Comparison of ENCODE assay signal across 7 cellular contexts in genomic region chr12:74145328-74145727, GRCh38.
"Had no signal": no experiment of that assay in that cellular context is flagged by ENCODE, and none has a peak within 500 bp of the region (broad histone marks: within the 10 kb centered on the region; RNA-seq: fewer than 3 reads in every experiment).

No MANE protein-coding gene starts in this region.

- ATAC-seq: GM12878 had no signal

- FAIRE-seq: GM12878, GM12891, GM12892, GM18507, GM19239 had no signal

- H3K4me3 ChIP-seq: GM12878 had no signal

- DNase-seq: GDM1, GF-D8 had no signal
